8 cellular contexts compared by ENCODE assay signal in the genomic region with DNA sequence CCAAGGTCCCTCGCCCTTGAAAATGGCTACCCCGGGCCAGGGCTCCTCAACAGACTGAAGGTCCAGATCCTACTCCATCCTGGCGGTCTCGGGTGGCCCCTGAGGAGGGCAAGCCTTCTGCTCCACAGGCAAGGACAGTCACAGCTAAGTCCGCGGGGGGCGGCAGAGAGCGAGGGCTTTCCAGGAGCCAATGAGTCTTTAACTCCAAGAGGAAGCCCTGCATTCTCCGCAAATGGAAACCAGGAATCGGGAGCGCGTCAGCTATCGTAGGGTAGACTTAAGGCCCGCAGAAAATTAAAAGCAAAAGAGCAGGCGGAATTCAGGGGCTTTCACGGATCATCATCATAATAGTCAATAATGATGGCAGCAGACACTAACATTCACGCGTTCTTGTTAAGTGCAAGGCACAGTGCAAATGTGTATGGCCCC.
DNase-seq lines count a peak whose midpoint lies in the region; ATAC-seq, FAIRE-seq and TF ChIP-seq lines count a peak whose summit lies in the region.

No MANE protein-coding gene starts in this region.

- H3K36me3 Mint-ChIP-seq in activated naive CD4-positive, alpha-beta T cell treated with anti-CD3 and anti-CD28 coated beads, Interleukin-2, amount 50 U/mL, for 72 hours: peaks cover 33 to 66% of the 10 kb centered on the region in 2 donors

- H3K79me2 ChIP-seq in HCT116 (ENCODE audit: insufficient read depth, low read length) (no peaks in the 10 kb centered on the region), MM.1S (ENCODE audit: low read length) (peaks cover 37% of the 10 kb centered on the region)

- H3K4me1 ChIP-seq in HCT116 (ENCODE audit: control insufficient read depth in 1 of 2, insufficient read depth in 2 of 2, low read length in 2 of 2) (peaks cover 11 to 24% of the 10 kb centered on the region in 2 experiments), MM.1S (ENCODE audit: low read length) (peaks cover 20% of the 10 kb centered on the region), thymus (ENCODE audit: control insufficient read depth, insufficient read depth, low read length) (peaks cover 27% of the 10 kb centered on the region)

- peaks cover 13% of the 10 kb centered on the region; the same call in 1 of the 2 replicates for H3F3A ChIP-seq in MM.1S (ENCODE audit: insufficient read depth, low read length)

- H3K9me3 Mint-ChIP-seq in activated naive CD4-positive, alpha-beta T cell treated with anti-CD3 and anti-CD28 coated beads, Interleukin-2, amount 50 U/mL, for 72 hours: peaks cover 3 to 15% of the 10 kb centered on the region in 2 donors

- H3K9me3 ChIP-seq in HCT116 (ENCODE audit: control insufficient read depth in 1 of 2, insufficient read depth in 1 of 2, low read depth in 1 of 2, low read length in 2 of 2) (no peaks in the 10 kb centered on the region), MM.1S (replicated peaks; ENCODE audit: insufficient read depth, low read length) (no peaks in the 10 kb centered on the region), SK-N-MC (ENCODE audit: low read depth, low read length) (no peaks in the 10 kb centered on the region), thymus (ENCODE audit: control insufficient read depth) (no peaks in the 10 kb centered on the region)

- peak overlapping the region; percentile 70 to 84 for H3K4me3 ChIP-seq in HCT116 (replicated peaks in 1 of 2; ENCODE audit: low read depth in 1 of 2, low read length in 2 of 2)
- peak overlapping the region; percentile 85 for H3K4me3 ChIP-seq in MM.1S (ENCODE audit: low read length)
- H3K4me3 ChIP-seq in SK-N-MC: peak overlapping the region; percentile 98
- H3K4me3 ChIP-seq in thymus (ENCODE audit: low read length): peak overlapping the region; percentile 79

- TF ChIP-seq CTCF in HCT116 (IDR thresholded peaks at IDR 0.05 in 2 of 3, conservative IDR thresholded peaks at IDR 0.05 in 1 of 3; ENCODE audit: borderline replicate concordance in 1 of 3, insufficient read depth in 1 of 3, low read depth in 2 of 3, low read length in 2 of 3) (no peak), MM.1S (IDR thresholded peaks at IDR 0.05; ENCODE audit: low read length) (peak; percentile 63)

- ATAC-seq in HCT116: peak; percentile 67
- peak; percentile 77 to 80 for ATAC-seq in activated naive CD4-positive, alpha-beta T cell treated with anti-CD3 and anti-CD28 coated beads, Interleukin-2, amount 50 U/mL, for 72 hours

- H3K27me3 ChIP-seq in HCT116 (ENCODE audit: insufficient read depth, low read length) (no peaks in the 10 kb centered on the region), MM.1S (replicated peaks; ENCODE audit: insufficient read depth, low read length) (no peaks in the 10 kb centered on the region), thymus (ENCODE audit: control insufficient read depth, insufficient read depth) (no peaks in the 10 kb centered on the region)

- CTCF ChIA-PET in HCT116 (lab: Charles Lee): interaction anchor here (1.1 to 2.2 kb wide), 3 partner anchors 12 to 280 kb away, joined by 4 to 8 read pairs (median 5); no protein-coding TSS in a partner anchor

- BruUV-seq in HCT116 (replicated peaks; lab: Mats Ljungman, UMichigan): TSS peak; percentile 85

- H3K27ac ChIP-seq in HCT116 (ENCODE audit: low read depth, low read length): peak overlapping the region; percentile 72; the same call in 1 of the 2 replicates
- H3K27ac ChIP-seq in MM.1S (ENCODE audit: low read length): peak overlapping the region; percentile 75; the same call in 1 of the 2 replicates
- no peak overlapping the region for H3K27ac ChIP-seq in SK-N-MC
- peak overlapping the region; percentile 87 for H3K27ac ChIP-seq in thymus (ENCODE audit: low read depth)

- H2AFZ ChIP-seq in HCT116 (ENCODE audit: low read depth, low read length, poor library complexity, severe bottlenecking): peak overlapping the region; percentile 81
- H2AFZ ChIP-seq in MM.1S (ENCODE audit: low read length): peak overlapping the region; percentile 96

- H3K4me2 ChIP-seq in HCT116 (ENCODE audit: low read length) (peak overlapping the region; percentile 80), MM.1S (ENCODE audit: low read depth, low read length) (peak overlapping the region; percentile 55; the same call in 1 of the 2 replicates)

- DNase-seq in HCT116 (ENCODE audit: low read depth, low spot score): peak; percentile 62
- peak; percentile 89 for DNase-seq in MM.1S
- peak; percentile 82 for DNase-seq in SK-N-MC (ENCODE audit: low read depth, low spot score)
- peak; percentile 83 to 88 for DNase-seq in activated naive CD4-positive, alpha-beta T cell treated with anti-CD3 and anti-CD28 coated beads, Interleukin-2, amount 50 U/mL, for 72 hours (ENCODE audit: low spot score in 2 of 2)
- peak; percentile 88 for DNase-seq in glomerular endothelial cell (ENCODE audit: extremely low read depth, low read depth, low spot score)
- peak; percentile 27 to 95 (median 76) for DNase-seq in nucleus accumbens (lab: John Stamatoyannopoulos, UW)

- intact Hi-C loops in HCT116 (cut with micrococcal nuclease): loop anchor here (2.0 to 10.0 kb wide), 3 partner anchors 147 to 283 kb away; a partner anchor contains a TSS

- H3K9me2 ChIP-seq in HCT116 (ENCODE audit: insufficient read depth) (no peaks in the 10 kb centered on the region), MM.1S (replicated peaks; ENCODE audit: insufficient read depth, low read length) (no peaks in the 10 kb centered on the region)

- RAD21 ChIA-PET in HCT116 (lab: Charles Lee; ENCODE audit: low non-redundant PET in 1 of 2, low total read pairs in 2 of 2, uncharacterized antibody in 2 of 2, unreplicated experiment in 2 of 2): no interaction called here

- no peak; the same call in 1 of the 2 replicates for TF ChIP-seq RAD21 in HCT116 (IDR thresholded peaks at IDR 0.05; ENCODE audit: low read depth)

- H3K9ac ChIP-seq in HCT116 (ENCODE audit: low read length): peak overlapping the region; percentile 69
- H3K9ac ChIP-seq in MM.1S (ENCODE audit: low read length): peak overlapping the region; percentile 39; the same call in 1 of the 2 replicates
- peak overlapping the region; percentile 61 for H3K9ac ChIP-seq in SK-N-MC (ENCODE audit: insufficient read length)

- WGBS in thymus: 5% methylated on average over 18 of the region's 18 CpGs

- TF ChIP-seq POLR2A in HCT116 (IDR thresholded peaks at IDR 0.05; ENCODE audit: borderline replicate concordance, extremely low read depth, insufficient read depth, insufficient read length): no peak

- H4K20me1 ChIP-seq in HCT116 (ENCODE audit: insufficient read depth) (no peaks in the 10 kb centered on the region), MM.1S (ENCODE audit: insufficient read depth, low read length) (no peaks in the 10 kb centered on the region)

- peak; percentile 93 for FAIRE-seq in G401.6 (lab: Jason Lieb, UNC)

- POLR2A ChIA-PET in HCT116 (lab: Charles Lee): interaction anchor here (0.6 to 1.4 kb wide), 4 partner anchors 10 to 73 kb away, joined by 3 to 5 read pairs (median 4); no protein-coding TSS in a partner anchor

- no peaks in the 10 kb centered on the region for H3K36me3 ChIP-seq in HCT116 (ENCODE audit: control insufficient read depth in 1 of 2, insufficient read depth in 2 of 2, low read length in 2 of 2)
- no peaks in the 10 kb centered on the region for H3K36me3 ChIP-seq in MM.1S (replicated peaks; ENCODE audit: insufficient read depth, low read length)
- no peaks in the 10 kb centered on the region for H3K36me3 ChIP-seq in SK-N-MC (ENCODE audit: insufficient read depth, low read length)
- no peaks in the 10 kb centered on the region for H3K36me3 ChIP-seq in thymus (ENCODE audit: control insufficient read depth, insufficient read depth)

- H3K27ac Mint-ChIP-seq in activated naive CD4-positive, alpha-beta T cell treated with anti-CD3 and anti-CD28 coated beads, Interleukin-2, amount 50 U/mL, for 72 hours: peak overlapping the region; percentile 86 to 97

TF ChIP-seq in HCT116, 20 proteins besides CTCF, POLR2A, EP300 and RAD21:
- TF ChIP-seq EGR1 (IDR thresholded peaks at IDR 0.05; ENCODE audit: low read depth) (0 out of 2 replicates have a peak, but pooled peaks have one; percentile 2), CEBPB (IDR thresholded peaks at IDR 0.05; ENCODE audit: low read depth) (no peak)
